22 cellular contexts compared by ENCODE assay signal in genomic region chr2:2455151-2455550, GRCh38.
"Had no signal": no experiment of that assay in that cellular context is flagged by ENCODE, and none has a peak within 500 bp of the region (broad histone marks: within the 10 kb centered on the region; RNA-seq: fewer than 3 reads in every experiment).

No MANE protein-coding gene starts in this region.

- H3K4me3 ChIP-seq: colonic mucosa, esophagus muscularis mucosa, hepatocyte, mucosa of descending colon, skin epidermis, testis, tibial nerve, upper lobe of right lung, vagina had no signal

- H3K27me3 Mint-ChIP-seq: stimulated activated naive B cell treated with anti-CD40 and anti-IgM and Interleukin-4, amounts not matched to agents 10 μg/mL and 1 μg/mL and 100 μg/mL, for 72 hours had no signal

- ATAC-seq: mucosa of descending colon; naive thymus-derived CD8-positive, alpha-beta T cell; sciatic nerve; stimulated activated naive B cell treated with anti-CD40 and anti-IgM and Interleukin-4, amounts not matched to agents 10 μg/mL and 1 μg/mL and 100 μg/mL, for 72 hours; stimulated activated naive CD8-positive, alpha-beta T cell treated with anti-CD3 and anti-CD28 coated beads, Interleukin-15, amount 100 ng/mL, for 72 hours; upper lobe of right lung had no signal

- H2AFZ ChIP-seq: hepatocyte had no signal

- H3K27ac ChIP-seq: colonic mucosa, esophagus muscularis mucosa, hepatocyte, neutrophil, skin epidermis, testis, tibial nerve, upper lobe of right lung, vagina had no signal

- H3K4me2 ChIP-seq: hepatocyte had no signal

- H3K79me2 ChIP-seq: hepatocyte had no signal

- H3K9me3 Mint-ChIP-seq: endodermal cell; stimulated activated naive CD8-positive, alpha-beta T cell treated with anti-CD3 and anti-CD28 coated beads, Interleukin-15, amount 100 ng/mL, for 72 hours had no signal

- H3K4me1 Mint-ChIP-seq: endodermal cell; naive thymus-derived CD8-positive, alpha-beta T cell; stimulated activated naive B cell treated with anti-CD40 and anti-IgM and Interleukin-4, amounts not matched to agents 10 μg/mL and 1 μg/mL and 100 μg/mL, for 72 hours; stimulated activated naive CD8-positive, alpha-beta T cell treated with anti-CD3 and anti-CD28 coated beads, Interleukin-15, amount 100 ng/mL, for 72 hours had no signal

- H3K4me3 Mint-ChIP-seq: endodermal cell; naive thymus-derived CD8-positive, alpha-beta T cell; stimulated activated naive B cell treated with anti-CD40 and anti-IgM and Interleukin-4, amounts not matched to agents 10 μg/mL and 1 μg/mL and 100 μg/mL, for 72 hours; stimulated activated naive CD8-positive, alpha-beta T cell treated with anti-CD3 and anti-CD28 coated beads, Interleukin-15, amount 100 ng/mL, for 72 hours had no signal

- H3K27ac Mint-ChIP-seq: endodermal cell; naive thymus-derived CD8-positive, alpha-beta T cell; stimulated activated naive B cell treated with anti-CD40 and anti-IgM and Interleukin-4, amounts not matched to agents 10 μg/mL and 1 μg/mL and 100 μg/mL, for 72 hours; stimulated activated naive CD8-positive, alpha-beta T cell treated with anti-CD3 and anti-CD28 coated beads, Interleukin-15, amount 100 ng/mL, for 72 hours had no signal

- H3K36me3 Mint-ChIP-seq: naive thymus-derived CD8-positive, alpha-beta T cell; stimulated activated naive B cell treated with anti-CD40 and anti-IgM and Interleukin-4, amounts not matched to agents 10 μg/mL and 1 μg/mL and 100 μg/mL, for 72 hours had no signal

- H3K27me3 ChIP-seq: colonic mucosa, esophagus muscularis mucosa, hepatocyte, neutrophil, testis, tibial nerve, upper lobe of right lung, vagina had no signal

- DNase-seq: colonic mucosa; dermis blood vessel endothelial cell; endodermal cell; foreskin melanocyte; head of caudate nucleus; kidney glomerular epithelial cell; mammary epithelial cell; mucosa of descending colon; naive thymus-derived CD8-positive, alpha-beta T cell; stimulated activated CD4-positive, alpha-beta T cell treated with anti-CD3 and anti-CD28 coated beads, Interleukin-2, amount 100 ng/mL, for 24 hours; stimulated activated CD4-positive, alpha-beta T cell treated with anti-CD3 and anti-CD28 coated beads, Interleukin-4, amount 100 ng/mL, for 4 hours; stimulated activated naive B cell treated with anti-CD40 and anti-IgM and Interleukin-4, amounts not matched to agents 10 μg/mL and 1 μg/mL and 100 μg/mL, for 72 hours; stimulated activated naive CD8-positive, alpha-beta T cell treated with anti-CD3 and anti-CD28 coated beads, Interleukin-15, amount 100 ng/mL, for 72 hours; testis; upper lobe of right lung had no signal

- H3K36me3 ChIP-seq: colonic mucosa, esophagus muscularis mucosa, neutrophil, tibial nerve, upper lobe of right lung, vagina had no signal

- H3K9me3 ChIP-seq: colonic mucosa, esophagus muscularis mucosa, neutrophil, testis, tibial nerve, upper lobe of right lung, vagina had no signal

- H3K4me1 ChIP-seq: colonic mucosa, esophagus muscularis mucosa, testis, tibial nerve, upper lobe of right lung, vagina had no signal
